Comparison of ENCODE assay signal across 9 cellular contexts in genomic region chr19:19464339-19465098, GRCh38. TPM values are rescaled to one million over a fixed set of nuclear protein-coding genes. Genes with fewer than 3 reads are reported as not detected.
DNase-seq lines count a peak whose midpoint lies in the region; ATAC-seq, FAIRE-seq and TF ChIP-seq lines count a peak whose summit lies in the region.
"Had no signal": no experiment of that assay in that cellular context is flagged by ENCODE, and none has a peak within 500 bp of the region (broad histone marks: within the 10 kb centered on the region; RNA-seq: fewer than 3 reads in every experiment).

No MANE protein-coding gene starts in this region.

- TF ChIP-seq CTCF in bronchial epithelial cell (IDR thresholded peaks at IDR 0.05; ENCODE audit: insufficient read depth, low read length, severe bottlenecking), result no peak
- TF ChIP-seq CTCF in kidney (IDR thresholded peaks at IDR 0.05; ENCODE audit: borderline replicate concordance, extremely low read depth, insufficient read depth), result no peak

- H3K9ac ChIP-seq in kidney (ENCODE audit: low read length in 2 of 2), result peak overlapping the region in 1 of 2 donors; percentile 48

- ATAC-seq in stimulated activated memory B cell treated with anti-CD40 and anti-IgM and Interleukin-4, amounts not matched to agents 10 μg/mL and 1 μg/mL and 100 μg/mL, for 72 hours, result no peak
- no peak for ATAC-seq in HG03432 (IDR thresholded peaks at IDR 0.05; ENCODE audit: unreplicated experiment)

- no peak overlapping the region for H3K4me3 Mint-ChIP-seq in stimulated activated memory B cell treated with anti-CD40 and anti-IgM and Interleukin-4, amounts not matched to agents 10 μg/mL and 1 μg/mL and 100 μg/mL, for 72 hours

- H3K27ac Mint-ChIP-seq in stimulated activated memory B cell treated with anti-CD40 and anti-IgM and Interleukin-4, amounts not matched to agents 10 μg/mL and 1 μg/mL and 100 μg/mL, for 72 hours, result peak overlapping the region; percentile 89

- H3K4me1 Mint-ChIP-seq in stimulated activated memory B cell treated with anti-CD40 and anti-IgM and Interleukin-4, amounts not matched to agents 10 μg/mL and 1 μg/mL and 100 μg/mL, for 72 hours, result peaks cover 66% of the 10 kb centered on the region

- DNase-seq in NCI-H345 (lab: John Stamatoyannopoulos, UW) (peak; percentile 4), NCI-H345 treated with DMSO at 0.1 percent for 48 hours (lab: John Stamatoyannopoulos, UW; ENCODE audit: unreplicated experiment) (no peak), bronchial epithelial cell (ENCODE audit: low read depth) (peak; percentile 81), kidney (peak; percentile 55), H4 (ENCODE audit: low spot score) (no peak), SKM-1 (lab: John Stamatoyannopoulos, UW; ENCODE audit: unreplicated experiment) (no peak)

- no peaks in the 10 kb centered on the region for H3K27me3 Mint-ChIP-seq in stimulated activated memory B cell treated with anti-CD40 and anti-IgM and Interleukin-4, amounts not matched to agents 10 μg/mL and 1 μg/mL and 100 μg/mL, for 72 hours

- no peaks in the 10 kb centered on the region for H3K27me3 ChIP-seq in bronchial epithelial cell (ENCODE audit: control insufficient read depth, insufficient read depth, low read length)

- intact Hi-C loops in kidney (cut with DNase I), result no loop called here

- FAIRE-seq in bronchial epithelial cell (lab: Jason Lieb, UNC) (peak; percentile 32), kidney (lab: Jason Lieb, UNC) (no peak)
- FAIRE-seq: TTC549 had no signal

- H3K9me3 ChIP-seq in kidney (ENCODE audit: control insufficient read depth in 1 of 2, low read length in 2 of 2), result peaks cover 7 to 11% of the 10 kb centered on the region in 2 donors

- peaks cover 50 to 61% of the 10 kb centered on the region in 2 donors for H3K4me1 ChIP-seq in kidney (ENCODE audit: control insufficient read depth in 1 of 2, insufficient read depth in 1 of 2, low read depth in 1 of 2, low read length in 2 of 2)

- H3K27ac ChIP-seq in kidney (ENCODE audit: low read depth in 2 of 2, low read length in 2 of 2), result peak overlapping the region; percentile 61 to 87

- H3K4me3 ChIP-seq in bronchial epithelial cell (ENCODE audit: low read depth, low read length) (no peak overlapping the region), kidney (ENCODE audit: low read length in 2 of 2) (no peak overlapping the region)

- H3K9me3 Mint-ChIP-seq in stimulated activated memory B cell treated with anti-CD40 and anti-IgM and Interleukin-4, amounts not matched to agents 10 μg/mL and 1 μg/mL and 100 μg/mL, for 72 hours, result peaks cover 8% of the 10 kb centered on the region

- H3K36me3 Mint-ChIP-seq in stimulated activated memory B cell treated with anti-CD40 and anti-IgM and Interleukin-4, amounts not matched to agents 10 μg/mL and 1 μg/mL and 100 μg/mL, for 72 hours, result peaks cover 55% of the 10 kb centered on the region

- H3K36me3 ChIP-seq in bronchial epithelial cell (ENCODE audit: control insufficient read depth, insufficient read depth, low read length), result peaks cover 23% of the 10 kb centered on the region
- H3K36me3 ChIP-seq in kidney (ENCODE audit: control insufficient read depth in 1 of 2, insufficient read depth in 2 of 2, low read length in 2 of 2), result peaks cover 6 to 18% of the 10 kb centered on the region in 2 donors

RNA-seq across cellular contexts. Expression of gene TSSK6, which starts 50.8 kb away (rescaled TPM):
- total RNA-seq in bronchial epithelial cell, result 3.2 and 4.9 TPM in 2 replicates
- 3.7 TPM for total RNA-seq in kidney
- 1.4 TPM for polyA plus RNA-seq in kidney (ENCODE audit: insufficient read depth, low read depth, low replicate concordance)
- 0.54 and 1.3 TPM in 2 replicates for total RNA-seq in H4 (2014; rRNA removed; shearing (Covaris generic))

RNA-seq across cellular contexts. Expression of gene NDUFA13, which starts 51.5 kb away (rescaled TPM):
- total RNA-seq in bronchial epithelial cell, result 182 and 374 TPM in 2 replicates
- total RNA-seq in kidney, result 328 TPM
- polyA plus RNA-seq in kidney (ENCODE audit: insufficient read depth, low read depth, low replicate concordance), result 627 TPM
- 76.8 and 89.2 TPM in 2 replicates for total RNA-seq in H4 (2014; rRNA removed; shearing (Covaris generic))

RNA-seq across cellular contexts. Expression of gene GATAD2A, which starts 59.0 kb away (rescaled TPM):
- total RNA-seq in bronchial epithelial cell (48.4 and 49.0 TPM in 2 replicates), kidney (91.0 TPM)
- polyA plus RNA-seq in kidney (ENCODE audit: insufficient read depth, low read depth, low replicate concordance), result 18.0 TPM
- 10.9 and 30.5 TPM in 2 replicates for total RNA-seq in H4 (2014; rRNA removed; shearing (Covaris generic))

Comparison
In these comparisons a context has a peak if more than half of its experiments do, and no peak if none do; other contexts are left out.
1. DNase-seq: peak in NCI-H345 (single experiment), bronchial epithelial cell (single experiment) and kidney (single experiment); none in NCI-H345 treated with DMSO at 0.1 percent for 48 hours (single experiment), H4 (single experiment) and SKM-1 (single experiment).